In genomic region chr10:93481931-93482834, GRCh38 we compare ENCODE assay signal across 8 cellular contexts. TPM values are rescaled to one million over a fixed set of nuclear protein-coding genes. Genes with fewer than 3 reads are reported as not detected.
DNase-seq lines count a peak whose midpoint lies in the region; ATAC-seq and TF ChIP-seq lines count a peak whose summit lies in the region.

Gene MYOF (minus strand): TSS chr10:93482334. CDS start chr10:93482194, 140 bp downstream.

- H3K4me3 Mint-ChIP-seq in activated CD8-positive, alpha-beta T cell treated with anti-CD3 and anti-CD28 coated beads, Interleukin-2, amount 10 ng/mL, durations not matched to agents 7 days and 5 days, result peak within 1 kb of the TSS; percentile 82
- peak within 1 kb of the TSS; percentile 92 for H3K4me3 Mint-ChIP-seq in endothelial cell (ENCODE audit: unreplicated experiment)

- H2BK15ac ChIP-seq in mesenchymal stem cell (ENCODE audit: low read depth, poor library complexity, severe bottlenecking), result no peak within 1 kb of the TSS

- H4K8ac ChIP-seq in mesenchymal stem cell (ENCODE audit: low read length), result peak within 1 kb of the TSS; percentile 57

- no peak within 1 kb of the TSS for H3K23ac ChIP-seq in mesenchymal stem cell (ENCODE audit: low read length in 2 of 2)

- TF ChIP-seq CTCF in AG09309 (IDR thresholded peaks at IDR 0.05; ENCODE audit: control insufficient read depth, insufficient read depth, low read depth, low read length, missing control alignments) (peak; percentile 54), endothelial cell (IDR thresholded peaks at IDR 0.05; ENCODE audit: unreplicated experiment) (peak; percentile 71)

- no peak within 1 kb of the TSS for H2AFZ ChIP-seq in mesenchymal stem cell (ENCODE audit: low read depth, low read length)

- no peaks in the 10 kb centered on the region for H3K79me1 ChIP-seq in mesenchymal stem cell (replicated peaks; ENCODE audit: low read length, poor library complexity, severe bottlenecking)

- H3K9me3 Mint-ChIP-seq in activated CD8-positive, alpha-beta T cell treated with anti-CD3 and anti-CD28 coated beads, Interleukin-2, amount 10 ng/mL, durations not matched to agents 7 days and 5 days (ENCODE audit: insufficient read depth), result no peaks in the 10 kb centered on the region
- H3K9me3 Mint-ChIP-seq in endothelial cell (ENCODE audit: unreplicated experiment), result no peaks in the 10 kb centered on the region

- H3K14ac ChIP-seq in mesenchymal stem cell (ENCODE audit: low read length in 2 of 2), result no peak within 1 kb of the TSS

- peak within 1 kb of the TSS; percentile 97 for H3K27ac ChIP-seq in mesenchymal stem cell (ENCODE audit: low read length, poor library complexity, severe bottlenecking)

- ATAC-seq in GM18517 (IDR thresholded peaks at IDR 0.05; ENCODE audit: unreplicated experiment) (peak; percentile 79), HG03135 (IDR thresholded peaks at IDR 0.05; ENCODE audit: unreplicated experiment) (peak; percentile 83)
- ATAC-seq in activated CD8-positive, alpha-beta T cell treated with anti-CD3 and anti-CD28 coated beads, Interleukin-2, amount 10 ng/mL, durations not matched to agents 7 days and 5 days, result peak; percentile 87

- H3K4me2 ChIP-seq in mesenchymal stem cell (ENCODE audit: low read length, poor library complexity, severe bottlenecking), result peak within 1 kb of the TSS; percentile 78

- WGBS in mesenchymal stem cell, result 2% methylated on average over 19 of the region's 31 CpGs

- H2AK5ac ChIP-seq in mesenchymal stem cell (ENCODE audit: low read length, severe bottlenecking), result peak within 1 kb of the TSS; percentile 76

- CTCF ChIA-PET in activated CD8-positive, alpha-beta T cell treated with anti-CD3 and anti-CD28 coated beads, Interleukin-2, amount 10 ng/mL, durations not matched to agents 7 days and 5 days (lab: Charles Lee), result interaction anchor here (0.6 to 10.2 kb wide), 37 partner anchors 9 to 1063 kb away, joined by 3 to 521 read pairs (median 7); partner anchors contain the start of gene CEP55

- H3K36me3 ChIP-seq in mesenchymal stem cell (ENCODE audit: control insufficient read depth in 1 of 2, insufficient read depth in 2 of 2, low read depth in 1 of 2, low read length in 2 of 2), result peaks cover 0 to 16% of the 10 kb centered on the region in 2 experiments

- no peaks in the 10 kb centered on the region for H3K27me3 ChIP-seq in mesenchymal stem cell (ENCODE audit: control insufficient read depth in 1 of 2, insufficient read depth in 1 of 2, low read length in 2 of 2)

- peak within 1 kb of the TSS; percentile 48 for H2BK5ac ChIP-seq in mesenchymal stem cell (ENCODE audit: low read depth, low read length, poor library complexity, severe bottlenecking)

- peaks cover 4% of the 10 kb centered on the region for H3K4me1 ChIP-seq in mesenchymal stem cell (ENCODE audit: control insufficient read depth, insufficient read depth, low read depth, low read length)

- peak within 1 kb of the TSS; percentile 38 to 82 for H2BK12ac ChIP-seq in mesenchymal stem cell (ENCODE audit: low read length in 2 of 2)

- DNase-seq in AG09309 (ENCODE audit: low read depth), result no peak
- peak; percentile 96 for DNase-seq in NCI-H460 (ENCODE audit: extremely low read depth, low read depth)
- DNase-seq in activated CD8-positive, alpha-beta T cell treated with anti-CD3 and anti-CD28 coated beads, Interleukin-2, amount 10 ng/mL, durations not matched to agents 7 days and 5 days, result peak; percentile 69
- DNase-seq in endothelial cell (ENCODE audit: low spot score), result peak; percentile 41
- DNase-seq in mesenchymal stem cell, result peak; percentile 91
- DNase-seq in stimulated activated naive CD4-positive, alpha-beta T cell (lab: John Stamatoyannopoulos, UW), result peak in 5 of 6 experiments; percentile 9 to 72 (median 45)

- no peak within 1 kb of the TSS for H4K91ac ChIP-seq in mesenchymal stem cell (ENCODE audit: low read length)

- peak within 1 kb of the TSS; percentile 73 for H3K4me3 ChIP-seq in AG09309 (ENCODE audit: control insufficient read depth, low read depth, low read length)
- peak within 1 kb of the TSS; percentile 56 to 92 for H3K4me3 ChIP-seq in mesenchymal stem cell (ENCODE audit: insufficient read depth in 1 of 2, low read depth in 1 of 2, low read length in 2 of 2)

- no peaks in the 10 kb centered on the region for H3K36me3 Mint-ChIP-seq in activated CD8-positive, alpha-beta T cell treated with anti-CD3 and anti-CD28 coated beads, Interleukin-2, amount 10 ng/mL, durations not matched to agents 7 days and 5 days (ENCODE audit: low read depth)
- no peaks in the 10 kb centered on the region for H3K36me3 Mint-ChIP-seq in endothelial cell (ENCODE audit: low read depth, unreplicated experiment)

- no peaks in the 10 kb centered on the region for H3K9me3 ChIP-seq in mesenchymal stem cell (ENCODE audit: control insufficient read depth, low read length)

- H3K27me3 Mint-ChIP-seq in activated CD8-positive, alpha-beta T cell treated with anti-CD3 and anti-CD28 coated beads, Interleukin-2, amount 10 ng/mL, durations not matched to agents 7 days and 5 days (ENCODE audit: low read depth), result peaks cover 21% of the 10 kb centered on the region
- no peaks in the 10 kb centered on the region for H3K27me3 Mint-ChIP-seq in endothelial cell (ENCODE audit: unreplicated experiment)

- peak within 1 kb of the TSS; percentile 96 for H3K9ac ChIP-seq in mesenchymal stem cell (ENCODE audit: low read length)

- H2BK120ac ChIP-seq in mesenchymal stem cell (ENCODE audit: low read depth, low read length), result peak within 1 kb of the TSS; percentile 45

- H3K4me1 Mint-ChIP-seq in activated CD8-positive, alpha-beta T cell treated with anti-CD3 and anti-CD28 coated beads, Interleukin-2, amount 10 ng/mL, durations not matched to agents 7 days and 5 days (ENCODE audit: low read depth), result peaks cover 11% of the 10 kb centered on the region
- H3K4me1 Mint-ChIP-seq in endothelial cell (ENCODE audit: unreplicated experiment), result peaks cover 11% of the 10 kb centered on the region

- POLR2A ChIA-PET in activated CD8-positive, alpha-beta T cell treated with anti-CD3 and anti-CD28 coated beads, Interleukin-2, amount 10 ng/mL, durations not matched to agents 7 days and 5 days (lab: Charles Lee), result interaction anchor here (0.7 to 1.2 kb wide), 4 partner anchors 14 to 108 kb away, joined by 3 to 5 read pairs (median 3); partner anchors contain the start of gene CEP55

- peak within 1 kb of the TSS; percentile 30 for H3K27ac Mint-ChIP-seq in activated CD8-positive, alpha-beta T cell treated with anti-CD3 and anti-CD28 coated beads, Interleukin-2, amount 10 ng/mL, durations not matched to agents 7 days and 5 days
- H3K27ac Mint-ChIP-seq in endothelial cell (ENCODE audit: unreplicated experiment), result peak within 1 kb of the TSS; percentile 64

- H3K18ac ChIP-seq in mesenchymal stem cell (ENCODE audit: low read depth in 1 of 2, low read length in 2 of 2), result peak within 1 kb of the TSS; percentile 83 to 85

- peak within 1 kb of the TSS in 1 of 2 experiments; percentile 88 for H3K4ac ChIP-seq in mesenchymal stem cell (ENCODE audit: low read depth in 1 of 2, low read length in 2 of 2)

RNA-seq across cellular contexts. Expression of gene MYOF, which starts in this region (rescaled TPM):
- total RNA-seq in NCI-H460 (2014; rRNA removed; shearing (Covaris generic)), result 369 and 488 TPM in 2 replicates
- 121 and 172 TPM in 2 replicates for polyA plus RNA-seq in NCI-H460 (2014; cell fraction: nucleus; rRNA removed)
- total RNA-seq in activated CD8-positive, alpha-beta T cell treated with anti-CD3 and anti-CD28 coated beads, Interleukin-2, amount 10 ng/mL, durations not matched to agents 7 days and 5 days, result under 1 TPM; 0.37 to 0.39 TPM
- total RNA-seq in endothelial cell (ENCODE audit: unreplicated experiment), result 12.4 TPM
- polyA plus RNA-seq in mesenchymal stem cell (2013, experiment 1 of 2), result 151 TPM
- 144 TPM for polyA plus RNA-seq in mesenchymal stem cell (2013, experiment 2 of 2)

Comparison
In these comparisons a context has a peak if more than half of its experiments do, and no peak if none do; other contexts are left out.
1. RNA of gene MYOF (total RNA-seq): 369 to 488 TPM in NCI-H460; 12.4 TPM in endothelial cell (single experiment) and 0.37 to 0.39 TPM in activated CD8-positive, alpha-beta T cell treated with anti-CD3 and anti-CD28 coated beads, Interleukin-2, amount 10 ng/mL, durations not matched to agents 7 days and 5 days; every median in the first group is over 10 times any median in the second.
2. Peak in DNase-seq and ATAC-seq in activated CD8-positive, alpha-beta T cell treated with anti-CD3 and anti-CD28 coated beads, Interleukin-2, amount 10 ng/mL, durations not matched to agents 7 days and 5 days; RNA of the gene not detected or under 1 TPM.
3. Peak in every context shown above with its lines, with median percentiles within 50 percentile points of each other: ATAC-seq.